Comparison of ENCODE assay signal across 27 cellular contexts in genomic region chr15:53581513-53581912, GRCh38.
"Had no signal": no experiment of that assay in that cellular context is flagged by ENCODE, and none has a peak within 500 bp of the region (broad histone marks: within the 10 kb centered on the region; RNA-seq: fewer than 3 reads in every experiment).

No MANE protein-coding gene starts in this region.

- ATAC-seq: stimulated activated effector memory CD8-positive, alpha-beta T cell treated with anti-CD3 and anti-CD28 coated beads, Interleukin-12 subunit alpha, Interleukin-12 subunit beta, amount 100 ng/mL, for 72 hours; stimulated activated memory B cell treated with anti-CD40 and anti-IgM and Interleukin-4, amounts not matched to agents 10 μg/mL and 1 μg/mL and 100 μg/mL, for 72 hours; stimulated activated naive B cell treated with anti-CD40 and anti-IgM and Interleukin-4, amounts not matched to agents 10 μg/mL and 1 μg/mL and 100 μg/mL, for 72 hours; stimulated activated naive CD8-positive, alpha-beta T cell treated with anti-CD3 and anti-CD28 coated beads, Interleukin-15, amount 100 ng/mL, for 72 hours; stimulated activated naive CD8-positive, alpha-beta T cell treated with anti-CD3 and anti-CD28 coated beads, Interleukin-15, Interleukin-2, amounts not matched to agents 100 U/mL and 50 U/mL, for 24 hours; upper lobe of right lung had no signal

- H3K27ac ChIP-seq: stomach, suprapubic skin, testis, thoracic aorta, tibial artery, tibial nerve, transverse colon, upper lobe of left lung, upper lobe of right lung, uterus, vagina had no signal

- H3K4me1 ChIP-seq: stomach, suprapubic skin, testis, thyroid gland, tibial artery, tibial nerve, transverse colon, upper lobe of left lung, upper lobe of right lung, uterus, vagina had no signal

- FAIRE-seq: urothelium cell line had no signal

- H3K9me3 ChIP-seq: stomach, suprapubic skin, testis, thoracic aorta, thyroid gland, tibial artery, tibial nerve, transverse colon, upper lobe of left lung, upper lobe of right lung, uterus, vagina had no signal

- H3K4me3 ChIP-seq: stomach, suprapubic skin, testis, thoracic aorta, thyroid gland, tibial artery, tibial nerve, transverse colon, upper lobe of left lung, upper lobe of right lung, uterus, vagina had no signal

- H3K27me3 ChIP-seq: stomach, suprapubic skin, testis, thyroid gland, tibial artery, tibial nerve, transverse colon, upper lobe of left lung, upper lobe of right lung, uterus, vagina had no signal

- DNase-seq: stimulated activated CD4-positive, alpha-beta T cell treated with anti-CD3 and anti-CD28 coated beads, Interleukin-2, amount 100 ng/mL, for 48 hours; stimulated activated CD4-positive, alpha-beta T cell treated with anti-CD3 and anti-CD28 coated beads, Interleukin-4, amount 100 ng/mL, for 1 hour; stimulated activated CD4-positive, alpha-beta T cell treated with anti-CD3 and anti-CD28 coated beads, Interleukin-4, amount 100 ng/mL, for 24 hours; stimulated activated CD4-positive, alpha-beta T cell treated with anti-CD3 and anti-CD28 coated beads, Interleukin-4, amount 100 ng/mL, for 4 hours; stimulated activated CD8-positive, alpha-beta memory T cell treated with anti-CD3 and anti-CD28 coated beads, Interleukin-4, amount 100 ng/mL, for 48 hours; stimulated activated naive B cell treated with anti-CD40 and anti-IgM and Interleukin-4, amounts not matched to agents 10 μg/mL and 1 μg/mL and 100 μg/mL, for 72 hours; stimulated activated naive CD4-positive, alpha-beta T cell; stimulated activated naive CD4-positive, alpha-beta T cell treated with Interleukin-2 at 50 U/mL for 16 hours; stimulated activated naive CD8-positive, alpha-beta T cell treated with anti-CD3 and anti-CD28 coated beads, Interleukin-15, amount 100 ng/mL, for 72 hours; stimulated activated naive CD8-positive, alpha-beta T cell treated with anti-CD3 and anti-CD28 coated beads, Interleukin-15, Interleukin-2, amounts not matched to agents 100 U/mL and 50 U/mL, for 24 hours; stomach; substantia nigra; testis; thyroid gland; tibial artery; transverse colon; trophoblast cell; upper lobe of left lung; upper lobe of right lung; uterus had no signal

- H3K36me3 ChIP-seq: stomach, suprapubic skin, thoracic aorta, thyroid gland, tibial artery, tibial nerve, transverse colon, upper lobe of left lung, upper lobe of right lung, uterus, vagina had no signal
